21 cellular contexts compared by ENCODE assay signal in the genomic region with DNA sequence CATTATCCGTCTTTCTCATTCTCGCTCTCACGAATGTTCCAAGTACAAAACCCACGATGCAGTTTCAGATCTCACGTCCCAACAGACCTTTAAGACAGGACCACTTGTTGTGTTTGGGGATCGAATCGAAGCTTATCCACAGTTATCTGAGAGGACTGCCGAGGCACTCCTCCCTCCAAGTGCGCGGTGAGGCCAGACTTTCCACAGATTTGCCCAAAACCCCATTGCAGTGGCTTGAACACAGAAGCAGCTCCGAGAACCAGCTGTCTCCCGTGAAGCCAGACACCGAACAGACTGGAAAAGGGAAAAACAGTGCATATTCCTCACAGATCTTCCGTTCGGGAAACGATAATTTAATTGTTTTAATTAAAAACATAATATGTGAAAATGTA. TPM values are rescaled to one million over a fixed set of nuclear protein-coding genes. Genes with fewer than 3 reads are reported as not detected.
DNase-seq lines count a peak whose midpoint lies in the region; ATAC-seq, FAIRE-seq and TF ChIP-seq lines count a peak whose summit lies in the region.
"Had no signal": no experiment of that assay in that cellular context is flagged by ENCODE, and none has a peak within 500 bp of the region (broad histone marks: within the 10 kb centered on the region; RNA-seq: fewer than 3 reads in every experiment).

No MANE protein-coding gene starts in this region.

- no peak overlapping the region for H3K27ac Mint-ChIP-seq in activated CD4-positive, alpha-beta T cell treated with anti-CD3 and anti-CD28 coated beads, Interleukin-2, amount 10 ng/mL, durations not matched to agents 24 days and 14 days
- H3K27ac Mint-ChIP-seq in naive thymus-derived CD4-positive, alpha-beta T cell, result no peak overlapping the region
- H3K27ac Mint-ChIP-seq: GM23338 had no signal

- H3K79me2 ChIP-seq in H1 (ENCODE audit: control insufficient read depth in 1 of 2, insufficient read depth in 2 of 2, low read length in 2 of 2) (no peaks in the 10 kb centered on the region), smooth muscle cell (ENCODE audit: low read depth) (no peaks in the 10 kb centered on the region)

- H3K4me1 ChIP-seq in H1 (replicated peaks in 1 of 4; ENCODE audit: control insufficient read depth in 3 of 4, insufficient read depth in 4 of 4, low read length in 3 of 4) (peaks cover 0 to 22% (median 7%) of the 10 kb centered on the region in 4 experiments; a peak in 6 of 7 replicates), smooth muscle cell (ENCODE audit: low read depth) (peaks cover 25% of the 10 kb centered on the region)
- H3K4me1 ChIP-seq in naive thymus-derived CD4-positive, alpha-beta T cell (ENCODE audit: control insufficient read depth in 2 of 2, insufficient read depth in 2 of 2, low read length in 2 of 2), result no peaks in the 10 kb centered on the region

- H3K14ac ChIP-seq in H1 (ENCODE audit: insufficient read length), result no peak overlapping the region

- no peaks in the 10 kb centered on the region for H3K79me1 ChIP-seq in H1 (ENCODE audit: low read depth, low read length)

- H3K23me2 ChIP-seq in H1 (ENCODE audit: low read depth, low read length), result peaks cover 10% of the 10 kb centered on the region; the same call in 1 of the 2 replicates

- no peaks in the 10 kb centered on the region for H3K27me3 ChIP-seq in H7 (ENCODE audit: control insufficient read depth, insufficient read depth, low read length)
- H3K27me3 ChIP-seq in H1 (replicated peaks in 1 of 4; ENCODE audit: control insufficient read depth in 3 of 4, extremely low read depth in 1 of 4, insufficient read depth in 3 of 4, low read length in 3 of 4), result 0 out of 7 replicates have a peak, but pooled peaks cover 0 to 2% (median 0%) of the 10 kb centered on the region in 4 experiments
- H3K27me3 ChIP-seq in smooth muscle cell (ENCODE audit: low read depth), result no peaks in the 10 kb centered on the region
- H3K27me3 ChIP-seq in naive thymus-derived CD4-positive, alpha-beta T cell (ENCODE audit: control insufficient read depth in 2 of 2, insufficient read depth in 2 of 2, low read length in 2 of 2), result no peaks in the 10 kb centered on the region
- H3K27me3 ChIP-seq: MG63 had no signal

- H3K4me1 Mint-ChIP-seq in activated CD4-positive, alpha-beta T cell treated with anti-CD3 and anti-CD28 coated beads, Interleukin-2, amount 10 ng/mL, durations not matched to agents 24 days and 14 days, result no peaks in the 10 kb centered on the region
- H3K4me1 Mint-ChIP-seq in naive thymus-derived CD4-positive, alpha-beta T cell, result no peaks in the 10 kb centered on the region

- FAIRE-seq in H1 (lab: Jason Lieb, UNC), result no peak
- FAIRE-seq: GM12892, GM19239 had no signal

- no peak overlapping the region for H3K9ac ChIP-seq in H1 (replicated peaks in 1 of 4; ENCODE audit: extremely low read depth in 1 of 4, low read depth in 3 of 4, low read length in 3 of 4)
- peak overlapping the region; percentile 84 for H3K9ac ChIP-seq in smooth muscle cell (ENCODE audit: low read depth)
- H3K9ac ChIP-seq: BLaER1 had no signal

- CTCF ChIA-PET in H1 (lab: Charles Lee; ENCODE audit: partially characterized antibody), result no interaction called here
- CTCF ChIA-PET in naive thymus-derived CD4-positive, alpha-beta T cell (lab: Charles Lee), result no interaction called here

- no peak for ATAC-seq in naive thymus-derived CD4-positive, alpha-beta T cell
- ATAC-seq: GM23338, Right ventricle myocardium inferior had no signal

- no peak overlapping the region for H2BK120ac ChIP-seq in H1 (replicated peaks; ENCODE audit: low read depth, low read length)

- peak overlapping the region; percentile 51 for H4K91ac ChIP-seq in H1 (replicated peaks; ENCODE audit: insufficient read length, low read length)

- no peak overlapping the region for H2BK20ac ChIP-seq in H1 (ENCODE audit: low read length)

- no peak overlapping the region for H4K8ac ChIP-seq in H1 (ENCODE audit: extremely low read depth, insufficient read depth, low read length)

- no peaks in the 10 kb centered on the region for H4K20me1 ChIP-seq in H1 (replicated peaks in 1 of 2; ENCODE audit: control insufficient read depth in 1 of 2, insufficient read depth in 2 of 2, low read length in 2 of 2)
- H4K20me1 ChIP-seq in smooth muscle cell (ENCODE audit: low read depth), result no peaks in the 10 kb centered on the region

- no peaks in the 10 kb centered on the region for H3K27me3 Mint-ChIP-seq in activated CD4-positive, alpha-beta T cell treated with anti-CD3 and anti-CD28 coated beads, Interleukin-2, amount 10 ng/mL, durations not matched to agents 24 days and 14 days
- H3K27me3 Mint-ChIP-seq in naive thymus-derived CD4-positive, alpha-beta T cell, result no peaks in the 10 kb centered on the region

- TF ChIP-seq POLR2A in H1 (IDR thresholded peaks at IDR 0.05; ENCODE audit: control extremely low read depth in 1 of 2, low read depth in 2 of 2, low read length in 2 of 2), result no peak

- H3K36me3 ChIP-seq in H7 (replicated peaks; ENCODE audit: control insufficient read depth, insufficient read depth, low read length) (no peaks in the 10 kb centered on the region), H1 (ENCODE audit: control insufficient read depth in 2 of 4, insufficient read depth in 4 of 4, low read length in 3 of 4) (no peaks in the 10 kb centered on the region), smooth muscle cell (ENCODE audit: low read depth) (no peaks in the 10 kb centered on the region)
- no peaks in the 10 kb centered on the region for H3K36me3 ChIP-seq in naive thymus-derived CD4-positive, alpha-beta T cell (ENCODE audit: control insufficient read depth in 2 of 3, insufficient read depth in 3 of 3, low read length in 3 of 3)
- H3K36me3 ChIP-seq: BLaER1, MG63 had no signal

- H3K23ac ChIP-seq in H1 (ENCODE audit: insufficient read length), result no peak overlapping the region

- peaks cover 38% of the 10 kb centered on the region for H3F3A ChIP-seq in smooth muscle cell (ENCODE audit: low read depth)

- H2BK12ac ChIP-seq in H1 (ENCODE audit: low read depth, low read length), result no peak overlapping the region

- POLR2A ChIA-PET in H1 (lab: Charles Lee; ENCODE audit: partially characterized antibody), result interaction anchor here (1.0 kb wide), 1 partner anchor 78 kb away, joined by 3 read pairs; no protein-coding TSS in a partner anchor
- POLR2A ChIA-PET in naive thymus-derived CD4-positive, alpha-beta T cell (lab: Charles Lee), result no interaction called here

- H2AK5ac ChIP-seq in H1 (ENCODE audit: low read depth, low read length), result no peak overlapping the region

- H3K56ac ChIP-seq in H1 (replicated peaks; ENCODE audit: insufficient read length, low read depth, low read length), result no peak overlapping the region

- H3K4me2 ChIP-seq in H1 (ENCODE audit: insufficient read depth in 1 of 2, low read depth in 2 of 2, low read length in 2 of 2) (no peak overlapping the region), smooth muscle cell (no peak overlapping the region)
- H3K4me2 ChIP-seq: BLaER1, GM23338 had no signal

- no peak for TF ChIP-seq RAD21 in H1 (IDR thresholded peaks at IDR 0.05 in 1 of 2, conservative IDR thresholded peaks at IDR 0.05 in 1 of 2; ENCODE audit: low read depth in 2 of 2, low read length in 2 of 2)

- no peak overlapping the region for H4K5ac ChIP-seq in H1 (ENCODE audit: insufficient read length, low read depth, low read length)

- no peak for TF ChIP-seq EP300 in H1 (IDR thresholded peaks at IDR 0.05; ENCODE audit: borderline replicate concordance in 1 of 2, low read depth in 2 of 2, low read length in 2 of 2)

- no peaks in the 10 kb centered on the region for H3K36me3 Mint-ChIP-seq in activated CD4-positive, alpha-beta T cell treated with anti-CD3 and anti-CD28 coated beads, Interleukin-2, amount 10 ng/mL, durations not matched to agents 24 days and 14 days (ENCODE audit: low read depth)
- no peaks in the 10 kb centered on the region for H3K36me3 Mint-ChIP-seq in naive thymus-derived CD4-positive, alpha-beta T cell
- H3K36me3 Mint-ChIP-seq: CD8-positive, alpha-beta memory T cell had no signal

- no peak overlapping the region; the same call in 1 of the 2 replicates for H2BK5ac ChIP-seq in H1 (ENCODE audit: low read depth, low read length)

- TF ChIP-seq CTCF in H1 (IDR thresholded peaks at IDR 0.05; ENCODE audit: control extremely low read depth in 1 of 3, insufficient read depth in 1 of 3, low read depth in 1 of 3, low read length in 3 of 3) (no peak), smooth muscle cell (IDR thresholded peaks at IDR 0.05; ENCODE audit: borderline replicate concordance, insufficient read depth, poor library complexity, severe bottlenecking) (no peak)

- H3K9me3 Mint-ChIP-seq in activated CD4-positive, alpha-beta T cell treated with anti-CD3 and anti-CD28 coated beads, Interleukin-2, amount 10 ng/mL, durations not matched to agents 24 days and 14 days, result no peaks in the 10 kb centered on the region
- H3K9me3 Mint-ChIP-seq in naive thymus-derived CD4-positive, alpha-beta T cell, result peaks cover 0 to 12% (median 1%) of the 10 kb centered on the region in 11 donors
- H3K9me3 Mint-ChIP-seq: GM23338 had no signal

- H3K4me3 ChIP-seq in H7 (ENCODE audit: insufficient read depth, low read depth, low read length) (no peak overlapping the region), H1 (ENCODE audit: extremely low read depth in 1 of 4, insufficient read depth in 2 of 4, low read depth in 3 of 4, low read length in 4 of 4) (no peak overlapping the region), smooth muscle cell (no peak overlapping the region)
- no peak overlapping the region for H3K4me3 ChIP-seq in naive thymus-derived CD4-positive, alpha-beta T cell (ENCODE audit: low read length)
- H3K4me3 ChIP-seq: BLaER1, GM23338, MG63 had no signal

- intact Hi-C loops in activated CD4-positive, alpha-beta T cell treated with anti-CD3 and anti-CD28 coated beads, Interleukin-2, amount 10 ng/mL, durations not matched to agents 24 days and 14 days (cut with micrococcal nuclease), result no loop called here
- intact Hi-C loops in naive thymus-derived CD4-positive, alpha-beta T cell (cut with micrococcal nuclease), result no loop called here

- H2AFZ ChIP-seq in H1 (ENCODE audit: low read length) (no peak overlapping the region), smooth muscle cell (ENCODE audit: low read depth) (no peak overlapping the region)
- H2AFZ ChIP-seq: GM23338 had no signal

- H3K27ac ChIP-seq in H1 (ENCODE audit: low read depth, low read length), result no peak overlapping the region
- H3K27ac ChIP-seq in smooth muscle cell (ENCODE audit: low read depth), result peak overlapping the region; percentile 99
- H3K27ac ChIP-seq in naive thymus-derived CD4-positive, alpha-beta T cell (ENCODE audit: low read depth, low read length), result no peak overlapping the region
- H3K27ac ChIP-seq: BLaER1 had no signal

- no peak overlapping the region for H3K18ac ChIP-seq in H1 (ENCODE audit: extremely low read depth, low read length)

- H3K4ac ChIP-seq in H1 (replicated peaks; ENCODE audit: insufficient read length, low read depth, low read length), result no peak overlapping the region

- DNase-seq in H7, result peak; percentile 12
- no peak for DNase-seq in H1 (ENCODE audit: low read depth in 1 of 2, low spot score in 2 of 2)
- DNase-seq in mesenteric fat pad (ENCODE audit: low spot score), result peak; percentile 37
- no peak for DNase-seq in smooth muscle cell (lab: John Stamatoyannopoulos, UW; ENCODE audit: unreplicated experiment)
- no peak for DNase-seq in activated CD4-positive, alpha-beta T cell treated with anti-CD3 and anti-CD28 coated beads, Interleukin-2, amount 10 ng/mL, durations not matched to agents 24 days and 14 days
- no peak for DNase-seq in HT-29 (ENCODE audit: low spot score)
- DNase-seq in stimulated activated CD4-positive, alpha-beta T cell treated with anti-CD3 and anti-CD28 coated beads, Interleukin-4, amount 100 ng/mL, for 24 hours, result no peak
- no peak for DNase-seq in naive thymus-derived CD4-positive, alpha-beta T cell
- DNase-seq: CD8-positive, alpha-beta memory T cell; DND-41; GDM1; MG63; NCI-H1105; NCI-H2029; NCI-H2171 treated with DMSO at 0.1 percent for 48 hours; NCI-H774 had no signal

- 88% methylated on average over 16 of the region's 16 CpGs; no CpG with 5 or more reads in 1 of the 2 experiments for WGBS in H1 (ENCODE audit: extremely low coverage in 1 of 2, insufficient coverage in 1 of 2, insufficient read length in 1 of 2, insufficient replicate concordance in 2 of 2, low coverage in 1 of 2, low lambda C conversion rate in 2 of 2, missing lambda C conversion rate in 1 of 2), 2 experiments
- 71% methylated on average over 16 of the region's 16 CpGs for WGBS in smooth muscle cell (ENCODE audit: low lambda C conversion rate)

- no peak overlapping the region for H2BK15ac ChIP-seq in H1 (ENCODE audit: low read length)

- peaks cover 0 to 3% of the 10 kb centered on the region in 2 experiments; a peak in 1 of 4 replicates for H3K9me3 ChIP-seq in H1 (ENCODE audit: insufficient read depth in 2 of 2, low read depth in 1 of 2, low read length in 1 of 2)
- H3K9me3 ChIP-seq in smooth muscle cell (replicated peaks; ENCODE audit: low read depth), result no peaks in the 10 kb centered on the region
- H3K9me3 ChIP-seq in naive thymus-derived CD4-positive, alpha-beta T cell (ENCODE audit: control insufficient read depth in 2 of 3, low read length in 3 of 3), result peaks cover 0 to 11% (median 0%) of the 10 kb centered on the region in 3 experiments
- H3K9me3 ChIP-seq: BLaER1, MG63 had no signal

- no peak overlapping the region for H3K4me3 Mint-ChIP-seq in activated CD4-positive, alpha-beta T cell treated with anti-CD3 and anti-CD28 coated beads, Interleukin-2, amount 10 ng/mL, durations not matched to agents 24 days and 14 days
- H3K4me3 Mint-ChIP-seq in naive thymus-derived CD4-positive, alpha-beta T cell, result no peak overlapping the region
- H3K4me3 Mint-ChIP-seq: CD8-positive, alpha-beta memory T cell; GM23338 had no signal

RNA-seq across cellular contexts. Expression of a gene that starts 46.5 kb away (rescaled TPM):
- total RNA-seq in H7 (2014; rRNA removed; shearing (Covaris generic)), result 127 and 143 TPM in 2 replicates
- 60.6 and 62.7 TPM in 2 replicates for total RNA-seq in H1 (2021; fragmentation: NEBNext Ultra II Directional; extraction: Animal tissue kit (Norgen Biotek cat#: 25700))
- polyA plus RNA-seq in H1 (2011; rRNA removed) (60.1 and 79.2 TPM in 2 replicates), smooth muscle cell (2,969 and 4,089 TPM in 2 replicates)
- 60.4 TPM for polyA plus RNA-seq in H1 (2011; cell fraction: cytosol; rRNA removed)
- polyA plus RNA-seq in H1 (2011; cell fraction: nucleus; rRNA removed), result 219 TPM
- 38.8 to 78.4 TPM (median 69.6 TPM) in 4 replicates for polyA plus RNA-seq in H1 (2012, experiment 1 of 2)
- polyA plus RNA-seq in H1 (2012, experiment 2 of 2), result 41.6 TPM
- polyA plus RNA-seq in H1 (2013, experiment 1 of 2), result 99.7 TPM
- 84.9 TPM for polyA plus RNA-seq in H1 (2013, experiment 2 of 2)
- 14.9 and 16.7 TPM in 2 replicates for polyA minus RNA-seq in H1 (2011; rRNA and poly(A)+ RNA removed)
- 30.5 TPM for polyA minus RNA-seq in H1 (2011; cell fraction: cytosol; rRNA and poly(A)+ RNA removed)
- 40.6 TPM for polyA minus RNA-seq in H1 (2011; cell fraction: nucleus; rRNA and poly(A)+ RNA removed)
- total RNA-seq in mesenteric fat pad (735 TPM), smooth muscle cell (1,570 and 1,698 TPM in 2 replicates)
- 2.0 and 2.3 TPM in 2 replicates for total RNA-seq in activated CD4-positive, alpha-beta T cell treated with anti-CD3 and anti-CD28 coated beads, Interleukin-2, amount 10 ng/mL, durations not matched to agents 24 days and 14 days
- not detected in 2 replicates for total RNA-seq in HT-29 (2014; rRNA removed; shearing (Covaris generic))
- total RNA-seq in naive thymus-derived CD4-positive, alpha-beta T cell, result 10 to 100 TPM in 4 of 5 experiments, 1 to 10 TPM in 1; 3.1 to 47.7 (median 40.3) TPM
- polyA plus RNA-seq in naive thymus-derived CD4-positive, alpha-beta T cell, result 1 to 10 TPM; 1.7 to 4.4 TPM

Comparison
In these comparisons a context has a peak if more than half of its experiments do, and no peak if none do; other contexts are left out.
1. DNase-seq: peak in H7 (single experiment) and mesenteric fat pad (single experiment); none in H1 (0 of 2), smooth muscle cell (single experiment), activated CD4-positive, alpha-beta T cell treated with anti-CD3 and anti-CD28 coated beads, Interleukin-2, amount 10 ng/mL, durations not matched to agents 24 days and 14 days (single experiment), HT-29 (single experiment), stimulated activated CD4-positive, alpha-beta T cell treated with anti-CD3 and anti-CD28 coated beads, Interleukin-4, amount 100 ng/mL, for 24 hours (single experiment) and naive thymus-derived CD4-positive, alpha-beta T cell (0 of 9).